Comparison of ENCODE assay signal across 18 cellular contexts in genomic region chr10:71720304-71720672, GRCh38. TPM values are rescaled to one million over a fixed set of nuclear protein-coding genes. Genes with fewer than 3 reads are reported as not detected.
"Had no signal": no experiment of that assay in that cellular context is flagged by ENCODE, and none has a peak within 500 bp of the region (broad histone marks: within the 10 kb centered on the region; RNA-seq: fewer than 3 reads in every experiment).

No MANE protein-coding gene starts in this region.

- H3K36me3 Mint-ChIP-seq: naive thymus-derived CD4-positive, alpha-beta T cell had no signal

- H3K9me3 Mint-ChIP-seq: activated T-cell treated with anti-CD3 and anti-CD28 coated beads, Interleukin-2, amount 50 U/mL, for 4 hours had no signal

- H3K27me3 Mint-ChIP-seq: naive thymus-derived CD4-positive, alpha-beta T cell had no signal

- H3K27ac Mint-ChIP-seq: endodermal cell had no signal

- H3K9me3 ChIP-seq: ascending aorta, gastrocnemius medialis, heart left ventricle, mucosa of descending colon, tibial nerve, vagina had no signal

- DNase-seq: activated CD4-positive, alpha-beta T cell treated with anti-CD3 and anti-CD28 coated beads, Interleukin-2, amount 50 U/mL, for 48 hours; activated gamma-delta T cell; activated T-cell treated with anti-CD3 and anti-CD28 coated beads, Interleukin-2, amount 50 U/mL, for 4 hours; dorsolateral prefrontal cortex; erythroblast; gastrocnemius medialis; heart left ventricle; left colon; mucosa of descending colon; naive thymus-derived CD4-positive, alpha-beta T cell; stimulated activated CD4-positive, alpha-beta T cell treated with anti-CD3 and anti-CD28 coated beads, Interleukin-12 subunit alpha, Interleukin-12 subunit beta, amount 100 ng/mL, for 4 hours; stimulated activated CD4-positive, alpha-beta T cell treated with anti-CD3 and anti-CD28 coated beads, Interleukin-2, amount 100 ng/mL, for 24 hours had no signal

- ATAC-seq: activated T-cell treated with anti-CD3 and anti-CD28 coated beads, Interleukin-2, amount 50 U/mL, for 4 hours; gastrocnemius medialis; left colon; naive thymus-derived CD4-positive, alpha-beta T cell had no signal

- H3K4me3 Mint-ChIP-seq: activated T-cell treated with anti-CD3 and anti-CD28 coated beads, Interleukin-2, amount 50 U/mL, for 4 hours; endodermal cell; naive thymus-derived CD4-positive, alpha-beta T cell had no signal

RNA-seq across cellular contexts. Expression of gene C10orf105, which starts 0.7 kb away (rescaled TPM):
- total RNA-seq: ascending aorta, bronchial epithelial cell, gastrocnemius medialis, lung microvascular endothelial cell had no signal
